26 cellular contexts compared by ENCODE assay signal in genomic region chr16:61544165-61544564, GRCh38.
"Had no signal": no experiment of that assay in that cellular context is flagged by ENCODE, and none has a peak within 500 bp of the region (broad histone marks: within the 10 kb centered on the region; RNA-seq: fewer than 3 reads in every experiment).

No MANE protein-coding gene starts in this region.

- ATAC-seq: activated T-cell treated with anti-CD3 and anti-CD28 coated beads, Interleukin-2, amount 50 U/mL, for 4 hours; activated T-helper 17 cell treated with anti-CD3 and anti-CD28 coated beads, Interleukin-2, amount 50 U/mL, for 72 hours; esophagus mucosa had no signal

- H3K27ac ChIP-seq: brain microvascular endothelial cell, coronary artery, dorsolateral prefrontal cortex had no signal

- DNase-seq: activated CD4-positive, alpha-beta memory T cell treated with anti-CD3 and anti-CD28 coated beads, Interleukin-2, amount 10 ng/mL, durations not matched to agents 7 days and 5 days; activated CD4-positive, alpha-beta T cell treated with anti-CD3 and anti-CD28 coated beads for 1 hour; activated CD4-positive, alpha-beta T cell treated with anti-CD3 and anti-CD28 coated beads for 4 hours; activated CD4-positive, alpha-beta T cell treated with anti-CD3 and anti-CD28 coated beads, Interleukin-2, amount 10 ng/mL, durations not matched to agents 7 days and 5 days; activated CD4-positive, alpha-beta T cell treated with anti-CD3 and anti-CD28 coated beads, Interleukin-2, amount 50 U/mL, for 4 hours; activated CD8-positive, alpha-beta memory T cell treated with anti-CD3 and anti-CD28 coated beads for 24 hours; activated effector memory CD4-positive, alpha-beta T cell treated with Interleukin-2 at 50 U/mL for 16 hours; activated gamma-delta T cell treated with Interleukin-2 at 50 U/mL for 16 hours; activated naive CD4-positive, alpha-beta T cell treated with anti-CD3 and anti-CD28 coated beads, Interleukin-2, amount 50 U/mL, for 16 hours; activated naive CD4-positive, alpha-beta T cell treated with Interleukin-2 at 50 U/mL for 16 hours; activated T-cell treated with anti-CD3 and anti-CD28 coated beads, Interleukin-2, amount 50 U/mL, for 4 hours; amniotic stem cell; anterior cingulate cortex; brain microvascular endothelial cell; dorsolateral prefrontal cortex; effector memory CD4-positive, alpha-beta T cell; endodermal cell; foreskin fibroblast; head of caudate nucleus; T-helper 2 cell had no signal

- H3K27me3 ChIP-seq: brain microvascular endothelial cell, dorsolateral prefrontal cortex had no signal

- H3K36me3 Mint-ChIP-seq: activated naive CD8-positive, alpha-beta T cell had no signal

- H3K4me3 ChIP-seq: coronary artery, dorsolateral prefrontal cortex had no signal

- H3K4me3 Mint-ChIP-seq: activated CD4-positive, alpha-beta memory T cell treated with anti-CD3 and anti-CD28 coated beads, Interleukin-2, amount 10 ng/mL, durations not matched to agents 7 days and 5 days; activated CD4-positive, alpha-beta T cell treated with anti-CD3 and anti-CD28 coated beads, Interleukin-2, amount 10 ng/mL, durations not matched to agents 7 days and 5 days; activated naive CD8-positive, alpha-beta T cell; activated T-cell treated with anti-CD3 and anti-CD28 coated beads, Interleukin-2, amount 50 U/mL, for 4 hours; activated T-helper 17 cell treated with anti-CD3 and anti-CD28 coated beads, Interleukin-2, amount 50 U/mL, for 72 hours; central memory CD8-positive, alpha-beta T cell; dendritic cell treated with granulocyte-macrophage colony-stimulating factor and Interleukin-4, amounts not matched to agents 40 ng/mL and 50 ng/mL, for 4 days; endodermal cell had no signal

- H3K27ac Mint-ChIP-seq: activated CD4-positive, alpha-beta memory T cell treated with anti-CD3 and anti-CD28 coated beads, Interleukin-2, amount 10 ng/mL, durations not matched to agents 7 days and 5 days; activated CD4-positive, alpha-beta T cell treated with anti-CD3 and anti-CD28 coated beads, Interleukin-2, amount 10 ng/mL, durations not matched to agents 7 days and 5 days; activated naive CD8-positive, alpha-beta T cell; activated T-helper 17 cell treated with anti-CD3 and anti-CD28 coated beads, Interleukin-2, amount 50 U/mL, for 72 hours; dendritic cell treated with granulocyte-macrophage colony-stimulating factor and Interleukin-4, amounts not matched to agents 40 ng/mL and 50 ng/mL, for 4 days; endodermal cell had no signal

- H3K4me1 Mint-ChIP-seq: activated CD4-positive, alpha-beta memory T cell treated with anti-CD3 and anti-CD28 coated beads, Interleukin-2, amount 10 ng/mL, durations not matched to agents 7 days and 5 days; activated CD4-positive, alpha-beta T cell treated with anti-CD3 and anti-CD28 coated beads, Interleukin-2, amount 10 ng/mL, durations not matched to agents 7 days and 5 days; activated T-helper 17 cell treated with anti-CD3 and anti-CD28 coated beads, Interleukin-2, amount 50 U/mL, for 72 hours; central memory CD8-positive, alpha-beta T cell; endodermal cell had no signal

- H3K36me3 ChIP-seq: brain microvascular endothelial cell had no signal

- H3K9me3 Mint-ChIP-seq: dendritic cell treated with granulocyte-macrophage colony-stimulating factor and Interleukin-4, amounts not matched to agents 40 ng/mL and 50 ng/mL, for 4 days; endodermal cell had no signal

- H3K27me3 Mint-ChIP-seq: activated CD4-positive, alpha-beta memory T cell treated with anti-CD3 and anti-CD28 coated beads, Interleukin-2, amount 10 ng/mL, durations not matched to agents 7 days and 5 days; activated CD4-positive, alpha-beta T cell treated with anti-CD3 and anti-CD28 coated beads, Interleukin-2, amount 10 ng/mL, durations not matched to agents 7 days and 5 days; activated naive CD8-positive, alpha-beta T cell; activated T-helper 17 cell treated with anti-CD3 and anti-CD28 coated beads, Interleukin-2, amount 50 U/mL, for 72 hours; central memory CD8-positive, alpha-beta T cell; dendritic cell treated with granulocyte-macrophage colony-stimulating factor and Interleukin-4, amounts not matched to agents 40 ng/mL and 50 ng/mL, for 4 days had no signal
